In the genomic region with DNA sequence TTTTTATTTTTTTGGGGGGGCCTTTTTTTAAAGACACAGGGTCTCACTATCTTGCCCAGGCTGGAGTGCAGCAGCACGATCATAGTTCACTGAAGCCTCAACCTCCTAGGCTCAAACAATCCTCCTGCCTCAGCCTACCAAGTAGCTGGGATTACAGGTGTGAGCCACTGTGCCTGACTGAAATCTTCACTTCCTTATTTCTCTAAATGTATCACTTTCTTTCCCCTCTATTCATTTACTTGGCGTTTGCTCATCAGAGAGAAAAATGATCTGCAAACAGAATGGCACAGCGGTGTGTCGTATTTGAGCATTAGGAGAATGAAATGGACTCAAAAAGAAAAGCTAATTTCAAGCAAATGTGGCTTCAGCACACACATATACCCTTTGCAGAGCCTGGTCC, we compare ENCODE assay signal across 20 cellular contexts.
DNase-seq lines count a peak whose midpoint lies in the region; ATAC-seq lines count a peak whose summit lies in the region.
"Had no signal": no experiment of that assay in that cellular context is flagged by ENCODE, and none has a peak within 500 bp of the region (broad histone marks: within the 10 kb centered on the region; RNA-seq: fewer than 3 reads in every experiment).

No MANE protein-coding gene starts in this region.

- no peaks in the 10 kb centered on the region for H3K36me3 Mint-ChIP-seq in stimulated activated naive B cell treated with anti-CD40 and anti-IgM and Interleukin-4, amounts not matched to agents 10 μg/mL and 1 μg/mL and 100 μg/mL, for 72 hours
- H3K36me3 Mint-ChIP-seq: activated naive CD8-positive, alpha-beta T cell had no signal

- H3K9me3 Mint-ChIP-seq in stimulated activated naive B cell treated with anti-CD40 and anti-IgM and Interleukin-4, amounts not matched to agents 10 μg/mL and 1 μg/mL and 100 μg/mL, for 72 hours: no peaks in the 10 kb centered on the region
- H3K9me3 Mint-ChIP-seq: endodermal cell, neural crest cell had no signal

- peak; percentile 80 for ATAC-seq in GM21619 (IDR thresholded peaks at IDR 0.05; ENCODE audit: unreplicated experiment)
- peak; percentile 83 for ATAC-seq in HG03175 (IDR thresholded peaks at IDR 0.05; ENCODE audit: unreplicated experiment)
- ATAC-seq in stimulated activated naive B cell treated with anti-CD40 and anti-IgM and Interleukin-4, amounts not matched to agents 10 μg/mL and 1 μg/mL and 100 μg/mL, for 72 hours (replicated peaks): peak; percentile 25 to 59
- ATAC-seq in HG02973 (IDR thresholded peaks at IDR 0.05; ENCODE audit: unreplicated experiment): no peak
- ATAC-seq: mucosa of descending colon had no signal

- peak; percentile 62 to 77 for DNase-seq in NCI-H2081 (lab: John Stamatoyannopoulos, UW)
- no peak for DNase-seq in NCI-H2081 treated with DMSO at 0.1 percent for 48 hours (lab: John Stamatoyannopoulos, UW)
- no peak for DNase-seq in stimulated activated naive B cell treated with anti-CD40 and anti-IgM and Interleukin-4, amounts not matched to agents 10 μg/mL and 1 μg/mL and 100 μg/mL, for 72 hours
- DNase-seq in GM19240 (ENCODE audit: insufficient read length, low spot score): no peak
- no peak for DNase-seq in glomerular visceral epithelial cell (ENCODE audit: extremely low spot score)
- DNase-seq: 8988T; endodermal cell; GOT3; head of caudate nucleus; IMR-90; left ventricle myocardium inferior; mucosa of descending colon; NCI-H226; stimulated activated naive CD4-positive, alpha-beta T cell; transverse colon had no signal

- H3K4me3 Mint-ChIP-seq in stimulated activated naive B cell treated with anti-CD40 and anti-IgM and Interleukin-4, amounts not matched to agents 10 μg/mL and 1 μg/mL and 100 μg/mL, for 72 hours: no peak overlapping the region
- H3K4me3 Mint-ChIP-seq: activated naive CD8-positive, alpha-beta T cell; endodermal cell; neural crest cell had no signal

- peaks cover 19 to 26% of the 10 kb centered on the region in 2 donors for H3K27me3 Mint-ChIP-seq in stimulated activated naive B cell treated with anti-CD40 and anti-IgM and Interleukin-4, amounts not matched to agents 10 μg/mL and 1 μg/mL and 100 μg/mL, for 72 hours

- H3K27ac Mint-ChIP-seq in stimulated activated naive B cell treated with anti-CD40 and anti-IgM and Interleukin-4, amounts not matched to agents 10 μg/mL and 1 μg/mL and 100 μg/mL, for 72 hours: no peak overlapping the region
- H3K27ac Mint-ChIP-seq: activated naive CD8-positive, alpha-beta T cell; endodermal cell had no signal

- peaks cover 0 to 7% of the 10 kb centered on the region in 2 donors for H3K4me1 Mint-ChIP-seq in stimulated activated naive B cell treated with anti-CD40 and anti-IgM and Interleukin-4, amounts not matched to agents 10 μg/mL and 1 μg/mL and 100 μg/mL, for 72 hours
- H3K4me1 Mint-ChIP-seq: neural crest cell had no signal

Comparison
In these comparisons a context has a peak if more than half of its experiments do, and no peak if none do; other contexts are left out.
1. DNase-seq: peak in NCI-H2081 (2 of 2); none in NCI-H2081 treated with DMSO at 0.1 percent for 48 hours (single experiment), stimulated activated naive B cell treated with anti-CD40 and anti-IgM and Interleukin-4, amounts not matched to agents 10 μg/mL and 1 μg/mL and 100 μg/mL, for 72 hours (single experiment), GM19240 (single experiment) and glomerular visceral epithelial cell (single experiment).